In the genomic region with DNA sequence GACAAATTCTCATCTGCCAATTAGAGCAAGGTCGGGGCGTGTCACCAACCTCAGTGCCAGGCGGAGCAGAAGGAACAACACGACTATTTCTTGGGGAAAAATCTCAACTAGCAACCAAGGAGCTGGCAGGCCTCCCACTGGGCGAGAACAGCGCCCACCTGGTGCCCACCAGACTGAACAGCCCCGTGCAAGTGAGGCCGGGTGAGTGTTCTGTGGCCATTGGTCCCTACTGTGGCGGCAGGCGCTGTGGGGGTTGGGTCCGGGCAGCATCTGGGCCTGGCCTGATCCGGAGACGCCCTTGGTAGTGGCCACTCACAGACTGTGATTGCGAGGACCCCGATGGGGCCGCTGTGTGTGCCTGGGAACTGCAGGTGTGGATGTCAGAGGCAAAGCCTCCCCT, we compare ENCODE assay signal across 14 cellular contexts. TPM values are rescaled to one million over a fixed set of nuclear protein-coding genes. Genes with fewer than 3 reads are reported as not detected.
DNase-seq lines count a peak whose midpoint lies in the region; ATAC-seq and TF ChIP-seq lines count a peak whose summit lies in the region.
"Had no signal": no experiment of that assay in that cellular context is flagged by ENCODE, and none has a peak within 500 bp of the region (broad histone marks: within the 10 kb centered on the region; RNA-seq: fewer than 3 reads in every experiment).

No MANE protein-coding gene starts in this region.

- H3K36me3 ChIP-seq in BLaER1, result peaks cover 19% of the 10 kb centered on the region
- H3K36me3 ChIP-seq in GM23338 (ENCODE audit: insufficient read depth), result no peaks in the 10 kb centered on the region
- H3K36me3 ChIP-seq in colonic mucosa, result no peaks in the 10 kb centered on the region

- H3K4me1 ChIP-seq in BLaER1 (peaks cover 93% of the 10 kb centered on the region), GM23338 (ENCODE audit: insufficient read depth) (peaks cover 7% of the 10 kb centered on the region; the same call in 1 of the 2 replicates), colonic mucosa (peaks cover 65% of the 10 kb centered on the region)

- no peak overlapping the region for H3K4me3 ChIP-seq in BLaER1
- H3K4me3 ChIP-seq in GM23338, result no peak overlapping the region
- H3K4me3 ChIP-seq in colonic mucosa, result no peak overlapping the region
- H3K4me3 ChIP-seq: hepatocyte, lung had no signal

- H3K36me3 Mint-ChIP-seq in GM23338 (ENCODE audit: low read depth), result peaks cover 14% of the 10 kb centered on the region; the same call in 2 of the 3 replicates
- H3K36me3 Mint-ChIP-seq in naive thymus-derived CD8-positive, alpha-beta T cell, result no peaks in the 10 kb centered on the region

- no peaks in the 10 kb centered on the region for H3K9me3 Mint-ChIP-seq in GM23338
- H3K9me3 Mint-ChIP-seq in naive thymus-derived CD8-positive, alpha-beta T cell, result no peaks in the 10 kb centered on the region

- H2AFZ ChIP-seq in GM23338, result no peak overlapping the region
- H2AFZ ChIP-seq: hepatocyte had no signal

- H3K9ac ChIP-seq in BLaER1 (peak overlapping the region; percentile 54; the same call in 1 of the 2 replicates), colonic mucosa (ENCODE audit: low read depth in 2 of 2, low read length in 2 of 2) (peak overlapping the region; percentile 44 to 81)

- H3K27ac Mint-ChIP-seq in GM23338, result peak overlapping the region; percentile 61
- H3K27ac Mint-ChIP-seq in naive thymus-derived CD8-positive, alpha-beta T cell, result peak overlapping the region in 9 of 10 donors; percentile 52 to 96 (median 90)

- peaks cover 20% of the 10 kb centered on the region for H3K4me1 Mint-ChIP-seq in GM23338
- H3K4me1 Mint-ChIP-seq in naive thymus-derived CD8-positive, alpha-beta T cell, result peaks cover 23 to 76% (median 62%) of the 10 kb centered on the region in 4 donors

- H3F3A ChIP-seq in GM23338 (replicated peaks; ENCODE audit: low read depth), result peaks cover 4% of the 10 kb centered on the region; the same call in 1 of the 2 replicates

- peaks cover 11% of the 10 kb centered on the region for H3K27me3 Mint-ChIP-seq in GM23338 (ENCODE audit: insufficient read depth, low read depth, poor library complexity)
- H3K27me3 Mint-ChIP-seq in naive thymus-derived CD8-positive, alpha-beta T cell, result no peaks in the 10 kb centered on the region

- ATAC-seq in GM23338 (no peak), HG03175 (IDR thresholded peaks at IDR 0.05; ENCODE audit: unreplicated experiment) (no peak)
- ATAC-seq in naive thymus-derived CD8-positive, alpha-beta T cell, result no peak
- ATAC-seq: HCT116 had no signal

- POLR2A ChIA-PET in naive thymus-derived CD8-positive, alpha-beta T cell (lab: Charles Lee), result interaction anchor here (1.2 to 2.3 kb wide), 4 partner anchors 10 to 193 kb away, joined by 4 to 11 read pairs (median 8); no protein-coding TSS in a partner anchor

- intact Hi-C loops in colonic mucosa (cut with DNase I), result no loop called here

- H3K27me3 ChIP-seq in BLaER1, result no peaks in the 10 kb centered on the region
- no peaks in the 10 kb centered on the region for H3K27me3 ChIP-seq in GM23338 (ENCODE audit: insufficient read depth)
- H3K27me3 ChIP-seq in colonic mucosa, result no peaks in the 10 kb centered on the region
- H3K27me3 ChIP-seq: brain microvascular endothelial cell, hepatocyte had no signal

- H3K4me2 ChIP-seq in BLaER1 (peak overlapping the region; percentile 96), GM23338 (no peak overlapping the region)
- H3K4me2 ChIP-seq: hepatocyte had no signal

- H4K20me1 ChIP-seq in BLaER1 (peaks cover 98% of the 10 kb centered on the region), GM23338 (replicated peaks; ENCODE audit: insufficient read depth) (peaks cover 4% of the 10 kb centered on the region; the same call in 1 of the 2 replicates)

- TF ChIP-seq CTCF in GM23338 (conservative IDR thresholded peaks at IDR 0.05; ENCODE audit: low read depth in 2 of 2), result no peak
- TF ChIP-seq CTCF in colonic mucosa (IDR thresholded peaks at IDR 0.05), result no peak

- H3K4me3 Mint-ChIP-seq in GM23338, result no peak overlapping the region
- H3K4me3 Mint-ChIP-seq in naive thymus-derived CD8-positive, alpha-beta T cell, result peak overlapping the region in 9 of 10 donors; percentile 64 to 81 (median 77)

- H3K9me2 ChIP-seq in GM23338 (ENCODE audit: insufficient read depth), result no peaks in the 10 kb centered on the region

- H3K79me2 ChIP-seq in GM23338 (replicated peaks; ENCODE audit: insufficient read depth), result peaks cover 70% of the 10 kb centered on the region

- DNase-seq in GM23338 (ENCODE audit: low spot score) (no peak), colonic mucosa (no peak), NCI-H2227 treated with DMSO at 0.1 percent for 48 hours (lab: John Stamatoyannopoulos, UW) (no peak), EL (no peak), dermis blood vessel endothelial cell (no peak)
- DNase-seq in naive thymus-derived CD8-positive, alpha-beta T cell, result no peak
- DNase-seq: brain microvascular endothelial cell, NCI-H345, OCI-M1 had no signal

- H3K27ac ChIP-seq in BLaER1 (no peak overlapping the region), GM23338 (ENCODE audit: low read depth) (no peak overlapping the region), colonic mucosa (peak overlapping the region; percentile 65)
- H3K27ac ChIP-seq: brain microvascular endothelial cell, hepatocyte had no signal

- H3K9me3 ChIP-seq in BLaER1, result no peaks in the 10 kb centered on the region
- no peaks in the 10 kb centered on the region for H3K9me3 ChIP-seq in colonic mucosa

TF ChIP-seq in GM23338, 12 proteins besides CTCF, POLR2A, EP300 and RAD21:
- TF ChIP-seq NANOG (IDR thresholded peaks at IDR 0.05; ENCODE audit: borderline replicate concordance) (no peak), STAT1 (IDR thresholded peaks at IDR 0.05; ENCODE audit: unreplicated experiment) (no peak)
- TF ChIP-seq, protein P1, sequence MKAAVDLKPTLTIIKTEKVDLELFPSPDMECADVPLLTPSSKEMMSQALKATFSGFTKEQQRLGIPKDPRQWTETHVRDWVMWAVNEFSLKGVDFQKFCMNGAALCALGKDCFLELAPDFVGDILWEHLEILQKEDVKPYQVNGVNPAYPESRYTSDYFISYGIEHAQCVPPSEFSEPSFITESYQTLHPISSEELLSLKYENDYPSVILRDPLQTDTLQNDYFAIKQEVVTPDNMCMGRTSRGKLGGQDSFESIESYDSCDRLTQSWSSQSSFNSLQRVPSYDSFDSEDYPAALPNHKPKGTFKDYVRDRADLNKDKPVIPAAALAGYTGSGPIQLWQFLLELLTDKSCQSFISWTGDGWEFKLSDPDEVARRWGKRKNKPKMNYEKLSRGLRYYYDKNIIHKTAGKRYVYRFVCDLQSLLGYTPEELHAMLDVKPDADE (IDR thresholded peaks at IDR 0.05), result no peak

RNA-seq across cellular contexts. Expression of a gene that starts 11.5 kb away (rescaled TPM):
- 78.7 and 97.2 TPM in 2 replicates for total RNA-seq in GM23338 (2014; rRNA removed; shearing (Covaris generic))
- polyA plus RNA-seq in GM23338 (2016; fragmentation: Nextera tagmentation; extraction: Ambion mirVana), result 9.9 and 10.3 TPM in 2 replicates
- total RNA-seq in colonic mucosa (10 to 100 TPM; 49.3 to 99.4 TPM), dermis blood vessel endothelial cell (157 and 319 TPM in 2 replicates)
- 10 to 100 TPM; 76.2 to 84.3 TPM for total RNA-seq in naive thymus-derived CD8-positive, alpha-beta T cell
- 1 to 10 TPM; 1.3 to 5.9 (median 1.6) TPM for polyA plus RNA-seq in naive thymus-derived CD8-positive, alpha-beta T cell

RNA-seq across cellular contexts. Expression of a gene that starts 51.6 kb away (rescaled TPM):
- total RNA-seq in GM23338 (2014; rRNA removed; shearing (Covaris generic)), result 54.3 and 59.2 TPM in 2 replicates
- polyA plus RNA-seq in GM23338 (2016; fragmentation: Nextera tagmentation; extraction: Ambion mirVana), result 34.0 and 35.7 TPM in 2 replicates
- total RNA-seq in colonic mucosa (100 to 1,000 TPM in 1 of 2 donors, 10 to 100 TPM in 1; 66.2 to 104 TPM), dermis blood vessel endothelial cell (20.8 and 43.8 TPM in 2 replicates)
- total RNA-seq in naive thymus-derived CD8-positive, alpha-beta T cell, result 10 to 100 TPM; 83.4 to 84.8 TPM
- polyA plus RNA-seq in naive thymus-derived CD8-positive, alpha-beta T cell, result 10 to 100 TPM; 14.2 to 35.8 (median 26.2) TPM
